ENCODE assay signal across 12 cellular contexts in the genomic region with DNA sequence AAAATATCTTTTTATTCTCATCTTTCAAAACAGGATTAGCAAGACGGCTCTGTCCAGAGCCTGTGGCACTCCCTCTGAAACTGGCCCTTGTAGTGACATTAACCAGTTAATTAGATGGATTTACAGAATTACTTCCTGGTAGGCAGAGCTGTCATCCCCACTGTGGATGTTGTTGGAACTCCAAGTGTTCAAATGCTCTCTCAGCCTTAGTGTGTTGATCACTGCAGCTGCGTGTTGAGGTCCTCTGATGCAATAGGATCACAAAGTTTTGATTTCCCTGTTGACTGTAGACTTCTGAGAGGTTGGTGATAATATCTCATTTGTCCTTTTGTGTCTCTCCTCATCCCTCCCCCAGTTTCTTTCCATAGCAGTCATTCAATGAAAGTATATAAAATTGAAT.
A peak's percentile ranks its signal among the peaks of the same experiment; 100 is the strongest.
DNase-seq lines count a peak whose midpoint lies in the region; ATAC-seq and TF ChIP-seq lines count a peak whose summit lies in the region.
"Had no signal": no experiment of that assay in that cellular context is flagged by ENCODE, and none has a peak within 500 bp of the region (broad histone marks: within the 10 kb centered on the region; RNA-seq: fewer than 3 reads in every experiment).

No MANE protein-coding gene starts in this region.

- H3K4me3 Mint-ChIP-seq in activated CD4-positive, alpha-beta memory T cell treated with anti-CD3 and anti-CD28 coated beads for 36 hours, result no peak overlapping the region
- no peak overlapping the region for H3K4me3 Mint-ChIP-seq in activated CD4-positive, alpha-beta memory T cell treated with anti-CD3 and anti-CD28 coated beads, Interleukin-2, amount 10 ng/mL, durations not matched to agents 7 days and 5 days
- H3K4me3 Mint-ChIP-seq in activated T-helper 2 cell treated with anti-CD3 and anti-CD28 coated beads, Interferon-gamma antibody, Interleukin-2, Interleukin-4, amounts not matched to agents 10 μg/mL and 5 μg/mL and 100 μg/mL, durations not matched to agents 14 hours and 24 hours and 36 hours (ENCODE audit: low read depth), result no peak overlapping the region

- DNase-seq in activated CD4-positive, alpha-beta memory T cell treated with anti-CD3 and anti-CD28 coated beads for 36 hours, result peak; percentile 31
- no peak for DNase-seq in activated CD4-positive, alpha-beta memory T cell treated with anti-CD3 and anti-CD28 coated beads, Interleukin-2, amount 10 ng/mL, durations not matched to agents 7 days and 5 days
- DNase-seq in HEK293T (ENCODE audit: extremely low spot score) (peak; percentile 12), renal cortical epithelial cell (ENCODE audit: low read depth) (peak; percentile 18), DMS79 treated with DMSO at 0.1 percent for 48 hours (lab: John Stamatoyannopoulos, UW) (no peak), NCI-H1694 treated with DMSO at 0.1 percent for 48 hours (lab: John Stamatoyannopoulos, UW) (no peak)
- no peak for DNase-seq in activated T-helper 2 cell treated with anti-CD3 and anti-CD28 coated beads, Interferon-gamma antibody, Interleukin-2, Interleukin-4, amounts not matched to agents 10 μg/mL and 5 μg/mL and 100 μg/mL, durations not matched to agents 14 hours and 24 hours and 36 hours (ENCODE audit: low spot score)
- DNase-seq: AML-193, DMS79, NCI-H187 treated with DMSO at 0.1 percent for 48 hours had no signal

- H3K9me3 Mint-ChIP-seq in activated CD4-positive, alpha-beta memory T cell treated with anti-CD3 and anti-CD28 coated beads for 36 hours, result peaks cover 14% of the 10 kb centered on the region
- H3K9me3 Mint-ChIP-seq in activated CD4-positive, alpha-beta memory T cell treated with anti-CD3 and anti-CD28 coated beads, Interleukin-2, amount 10 ng/mL, durations not matched to agents 7 days and 5 days, result peaks cover 25% of the 10 kb centered on the region
- peaks cover 36% of the 10 kb centered on the region for H3K9me3 Mint-ChIP-seq in activated T-helper 2 cell treated with anti-CD3 and anti-CD28 coated beads, Interferon-gamma antibody, Interleukin-2, Interleukin-4, amounts not matched to agents 10 μg/mL and 5 μg/mL and 100 μg/mL, durations not matched to agents 14 hours and 24 hours and 36 hours

- H3K27me3 Mint-ChIP-seq in activated CD4-positive, alpha-beta memory T cell treated with anti-CD3 and anti-CD28 coated beads for 36 hours, result peaks cover 4% of the 10 kb centered on the region
- peaks cover 4% of the 10 kb centered on the region for H3K27me3 Mint-ChIP-seq in activated CD4-positive, alpha-beta memory T cell treated with anti-CD3 and anti-CD28 coated beads, Interleukin-2, amount 10 ng/mL, durations not matched to agents 7 days and 5 days
- H3K27me3 Mint-ChIP-seq in activated T-helper 2 cell treated with anti-CD3 and anti-CD28 coated beads, Interferon-gamma antibody, Interleukin-2, Interleukin-4, amounts not matched to agents 10 μg/mL and 5 μg/mL and 100 μg/mL, durations not matched to agents 14 hours and 24 hours and 36 hours (ENCODE audit: low read depth), result no peaks in the 10 kb centered on the region

- peaks cover 35% of the 10 kb centered on the region for H3K4me1 Mint-ChIP-seq in activated CD4-positive, alpha-beta memory T cell treated with anti-CD3 and anti-CD28 coated beads for 36 hours (ENCODE audit: low read depth)
- peaks cover 10% of the 10 kb centered on the region for H3K4me1 Mint-ChIP-seq in activated CD4-positive, alpha-beta memory T cell treated with anti-CD3 and anti-CD28 coated beads, Interleukin-2, amount 10 ng/mL, durations not matched to agents 7 days and 5 days
- peaks cover 35% of the 10 kb centered on the region for H3K4me1 Mint-ChIP-seq in activated T-helper 2 cell treated with anti-CD3 and anti-CD28 coated beads, Interferon-gamma antibody, Interleukin-2, Interleukin-4, amounts not matched to agents 10 μg/mL and 5 μg/mL and 100 μg/mL, durations not matched to agents 14 hours and 24 hours and 36 hours (ENCODE audit: low read depth)

- H3K27ac Mint-ChIP-seq in activated CD4-positive, alpha-beta memory T cell treated with anti-CD3 and anti-CD28 coated beads for 36 hours, result peak overlapping the region; percentile 60
- no peak overlapping the region for H3K27ac Mint-ChIP-seq in activated CD4-positive, alpha-beta memory T cell treated with anti-CD3 and anti-CD28 coated beads, Interleukin-2, amount 10 ng/mL, durations not matched to agents 7 days and 5 days
- peak overlapping the region; percentile 83 for H3K27ac Mint-ChIP-seq in activated T-helper 2 cell treated with anti-CD3 and anti-CD28 coated beads, Interferon-gamma antibody, Interleukin-2, Interleukin-4, amounts not matched to agents 10 μg/mL and 5 μg/mL and 100 μg/mL, durations not matched to agents 14 hours and 24 hours and 36 hours

- intact Hi-C loops in activated CD4-positive, alpha-beta memory T cell treated with anti-CD3 and anti-CD28 coated beads for 36 hours (cut with micrococcal nuclease), result loop anchor here (1.0 to 5.0 kb wide), 4 partner anchors 15 to 321 kb away; no protein-coding TSS in a partner anchor
- intact Hi-C loops in activated T-helper 2 cell treated with anti-CD3 and anti-CD28 coated beads, Interferon-gamma antibody, Interleukin-2, Interleukin-4, amounts not matched to agents 10 μg/mL and 5 μg/mL and 100 μg/mL, durations not matched to agents 14 hours and 24 hours and 36 hours (cut with micrococcal nuclease), result loop anchor here (1.0 to 10.0 kb wide), 5 partner anchors 49 to 321 kb away; no protein-coding TSS in a partner anchor

- CTCF ChIA-PET in activated CD4-positive, alpha-beta memory T cell treated with anti-CD3 and anti-CD28 coated beads for 36 hours (lab: Charles Lee), result interaction anchor here (0.6 to 1.7 kb wide), 2 partner anchors 49 to 778 kb away, joined by 4 to 12 read pairs; no protein-coding TSS in a partner anchor
- CTCF ChIA-PET in activated CD4-positive, alpha-beta memory T cell treated with anti-CD3 and anti-CD28 coated beads, Interleukin-2, amount 10 ng/mL, durations not matched to agents 7 days and 5 days (lab: Charles Lee), result interaction anchor here (1.6 kb wide), 1 partner anchor 45 kb away, joined by 3 read pairs; no protein-coding TSS in a partner anchor
- CTCF ChIA-PET in HEK293T (lab: Yijun Ruan, JAX), result no interaction called here

- H3K36me3 Mint-ChIP-seq in activated CD4-positive, alpha-beta memory T cell treated with anti-CD3 and anti-CD28 coated beads for 36 hours, result peaks cover 11% of the 10 kb centered on the region
- peaks cover 26% of the 10 kb centered on the region for H3K36me3 Mint-ChIP-seq in activated CD4-positive, alpha-beta memory T cell treated with anti-CD3 and anti-CD28 coated beads, Interleukin-2, amount 10 ng/mL, durations not matched to agents 7 days and 5 days (ENCODE audit: low read depth)
- H3K36me3 Mint-ChIP-seq in activated T-helper 2 cell treated with anti-CD3 and anti-CD28 coated beads, Interferon-gamma antibody, Interleukin-2, Interleukin-4, amounts not matched to agents 10 μg/mL and 5 μg/mL and 100 μg/mL, durations not matched to agents 14 hours and 24 hours and 36 hours (ENCODE audit: low read depth), result peaks cover 27% of the 10 kb centered on the region

- POLR2A ChIA-PET in activated CD4-positive, alpha-beta memory T cell treated with anti-CD3 and anti-CD28 coated beads for 36 hours (lab: Charles Lee), result interaction anchor here (0.6 to 1.5 kb wide), 3 partner anchors 10 to 358 kb away, joined by 3 to 4 read pairs (median 4); no protein-coding TSS in a partner anchor
- POLR2A ChIA-PET in activated CD4-positive, alpha-beta memory T cell treated with anti-CD3 and anti-CD28 coated beads, Interleukin-2, amount 10 ng/mL, durations not matched to agents 7 days and 5 days (lab: Charles Lee), result interaction anchor here (1.2 kb wide), 1 partner anchor 117 kb away, joined by 4 read pairs; the partner anchor contains the start of gene CDK6
- POLR2A ChIA-PET in HEK293T (lab: Yijun Ruan, JAX), result no interaction called here

- ATAC-seq in GM21717 (IDR thresholded peaks at IDR 0.05; ENCODE audit: unreplicated experiment), result no peak
- ATAC-seq: SK-N-SH treated with all-trans-retinoic acid at 6 μM for 48 hours had no signal

TF ChIP-seq in HEK293T, 16 proteins besides CTCF, POLR2A, EP300 and RAD21:
- TF ChIP-seq FOXK2 (IDR thresholded peaks at IDR 0.05) (no peak), CTBP1 (IDR thresholded peaks at IDR 0.05; ENCODE audit: borderline replicate concordance) (no peak), ARNT (IDR thresholded peaks at IDR 0.05) (no peak), ELF4 (IDR thresholded peaks at IDR 0.05) (no peak), HDGF (IDR thresholded peaks at IDR 0.05; ENCODE audit: borderline replicate concordance) (no peak), BHLHE40 (IDR thresholded peaks at IDR 0.05; ENCODE audit: borderline replicate concordance) (no peak), FOXA1 (IDR thresholded peaks at IDR 0.05) (no peak), NFRKB (IDR thresholded peaks at IDR 0.05) (no peak), FOXM1 (IDR thresholded peaks at IDR 0.05; ENCODE audit: borderline replicate concordance) (no peak), SP1 (IDR thresholded peaks at IDR 0.05) (no peak), LEF1 (IDR thresholded peaks at IDR 0.05; ENCODE audit: borderline replicate concordance) (no peak), L3MBTL2 (conservative IDR thresholded peaks at IDR 0.05) (no peak), SUZ12 (IDR thresholded peaks at IDR 0.05) (no peak)

Comparison
In these comparisons a context has a peak if more than half of its experiments do, and no peak if none do; other contexts are left out.
1. DNase-seq: peak in activated CD4-positive, alpha-beta memory T cell treated with anti-CD3 and anti-CD28 coated beads for 36 hours (single experiment), HEK293T (single experiment) and renal cortical epithelial cell (single experiment); none in activated CD4-positive, alpha-beta memory T cell treated with anti-CD3 and anti-CD28 coated beads, Interleukin-2, amount 10 ng/mL, durations not matched to agents 7 days and 5 days (single experiment), activated T-helper 2 cell treated with anti-CD3 and anti-CD28 coated beads, Interferon-gamma antibody, Interleukin-2, Interleukin-4, amounts not matched to agents 10 μg/mL and 5 μg/mL and 100 μg/mL, durations not matched to agents 14 hours and 24 hours and 36 hours (single experiment), DMS79 treated with DMSO at 0.1 percent for 48 hours (single experiment) and NCI-H1694 treated with DMSO at 0.1 percent for 48 hours (single experiment).